ENCODE assay signal across 1 cellular context in the genomic region with DNA sequence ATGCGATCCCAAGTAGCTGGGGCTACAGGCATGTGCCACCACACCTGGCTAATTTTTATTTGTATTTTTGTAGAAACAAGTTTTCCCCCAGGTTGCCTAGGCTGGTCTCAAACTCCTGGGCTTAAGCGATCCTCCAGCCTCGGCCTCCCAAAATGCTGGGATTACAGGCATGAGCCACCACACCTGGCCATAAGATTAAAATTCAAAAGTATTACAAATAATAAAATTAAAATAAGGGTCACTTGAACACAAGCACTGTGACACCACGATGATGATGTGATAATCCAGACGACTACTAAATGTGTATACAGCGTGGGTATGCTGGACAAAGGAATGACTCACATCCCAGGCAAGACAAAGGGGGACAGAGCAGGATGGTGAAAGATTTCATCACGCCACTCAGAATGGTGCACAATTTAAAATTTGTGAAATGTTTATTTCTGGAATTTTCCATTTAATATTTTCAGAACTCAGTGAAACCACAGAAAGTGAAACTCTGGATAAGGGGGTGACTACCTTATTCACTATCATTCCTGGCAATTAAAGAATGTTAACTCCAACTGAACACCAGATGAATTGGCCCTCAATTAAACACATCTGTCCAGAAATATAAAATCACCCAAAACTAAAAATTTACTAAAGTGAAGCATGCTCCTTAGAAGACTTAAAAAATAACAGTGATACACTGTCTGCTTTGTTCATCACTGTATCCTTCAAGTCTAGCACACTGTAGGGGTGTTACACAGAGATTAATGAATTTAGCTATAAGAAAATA.
TF ChIP-seq lines count a peak whose summit lies in the region.

No MANE protein-coding gene starts in this region.

TF ChIP-seq in K562, 482 proteins besides CTCF, POLR2A, EP300 and RAD21 (continued from another document):
- TF ChIP-seq, protein P1, sequence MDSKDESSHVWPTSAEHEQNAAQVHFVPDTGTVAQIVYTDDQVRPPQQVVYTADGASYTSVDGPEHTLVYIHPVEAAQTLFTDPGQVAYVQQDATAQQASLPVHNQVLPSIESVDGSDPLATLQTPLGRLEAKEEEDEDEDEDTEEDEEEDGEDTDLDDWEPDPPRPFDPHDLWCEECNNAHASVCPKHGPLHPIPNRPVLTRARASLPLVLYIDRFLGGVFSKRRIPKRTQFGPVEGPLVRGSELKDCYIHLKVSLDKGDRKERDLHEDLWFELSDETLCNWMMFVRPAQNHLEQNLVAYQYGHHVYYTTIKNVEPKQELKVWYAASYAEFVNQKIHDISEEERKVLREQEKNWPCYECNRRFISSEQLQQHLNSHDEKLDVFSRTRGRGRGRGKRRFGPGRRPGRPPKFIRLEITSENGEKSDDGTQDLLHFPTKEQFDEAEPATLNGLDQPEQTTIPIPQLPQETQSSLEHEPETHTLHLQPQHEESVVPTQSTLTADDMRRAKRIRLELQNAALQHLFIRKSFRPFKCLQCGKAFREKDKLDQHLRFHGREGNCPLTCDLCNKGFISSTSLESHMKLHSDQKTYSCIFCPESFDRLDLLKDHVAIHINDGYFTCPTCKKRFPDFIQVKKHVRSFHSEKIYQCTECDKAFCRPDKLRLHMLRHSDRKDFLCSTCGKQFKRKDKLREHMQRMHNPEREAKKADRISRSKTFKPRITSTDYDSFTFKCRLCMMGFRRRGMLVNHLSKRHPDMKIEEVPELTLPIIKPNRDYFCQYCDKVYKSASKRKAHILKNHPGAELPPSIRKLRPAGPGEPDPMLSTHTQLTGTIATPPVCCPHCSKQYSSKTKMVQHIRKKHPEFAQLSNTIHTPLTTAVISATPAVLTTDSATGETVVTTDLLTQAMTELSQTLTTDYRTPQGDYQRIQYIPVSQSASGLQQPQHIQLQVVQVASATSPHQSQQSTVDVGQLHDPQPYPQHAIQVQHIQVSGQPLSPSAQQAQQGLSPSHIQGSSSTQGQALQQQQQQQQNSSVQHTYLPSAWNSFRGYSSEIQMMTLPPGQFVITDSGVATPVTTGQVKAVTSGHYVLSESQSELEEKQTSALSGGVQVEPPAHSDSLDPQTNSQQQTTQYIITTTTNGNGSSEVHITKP (IDR thresholded peaks at IDR 0.05; ENCODE audit: partially characterized antibody) = no peak
- TF ChIP-seq CEBPG (CRISPR knock-in tag; IDR thresholded peaks at IDR 0.05) (peak; percentile 86), CEBPG (tag; conservative IDR thresholded peaks at IDR 0.05 in 1 of 2, IDR thresholded peaks at IDR 0.05 in 1 of 2) (peak; percentile 85 to 96), PML (IDR thresholded peaks at IDR 0.05; ENCODE audit: low read length) (no peak), ZSCAN32 (CRISPR knock-in tag; IDR thresholded peaks at IDR 0.05) (no peak), EP400 (IDR thresholded peaks at IDR 0.05) (peak; percentile 67), ZNF124 (CRISPR knock-in tag; IDR thresholded peaks at IDR 0.05) (no peak), ZNF431 (CRISPR knock-in tag; IDR thresholded peaks at IDR 0.05) (no peak), JUN (IDR thresholded peaks at IDR 0.05; ENCODE audit: borderline replicate concordance, low read depth, low read length) (peak; percentile 96), JUN (CRISPR knock-in tag; IDR thresholded peaks at IDR 0.05; ENCODE audit: borderline replicate concordance) (no peak), ZNF263 (CRISPR knock-in tag; IDR thresholded peaks at IDR 0.05; ENCODE audit: borderline replicate concordance) (no peak), ETV1 (tag; conservative IDR thresholded peaks at IDR 0.05; ENCODE audit: low read depth) (no peak), MAFG (tag; conservative IDR thresholded peaks at IDR 0.05) (no peak), TEAD4 (IDR thresholded peaks at IDR 0.05; ENCODE audit: low read length) (no peak), TEAD4 (CRISPR knock-in tag; IDR thresholded peaks at IDR 0.05; ENCODE audit: borderline replicate concordance) (no peak), SOX6 (IDR thresholded peaks at IDR 0.05) (peak; percentile 99)
- TF ChIP-seq, protein P2, sequence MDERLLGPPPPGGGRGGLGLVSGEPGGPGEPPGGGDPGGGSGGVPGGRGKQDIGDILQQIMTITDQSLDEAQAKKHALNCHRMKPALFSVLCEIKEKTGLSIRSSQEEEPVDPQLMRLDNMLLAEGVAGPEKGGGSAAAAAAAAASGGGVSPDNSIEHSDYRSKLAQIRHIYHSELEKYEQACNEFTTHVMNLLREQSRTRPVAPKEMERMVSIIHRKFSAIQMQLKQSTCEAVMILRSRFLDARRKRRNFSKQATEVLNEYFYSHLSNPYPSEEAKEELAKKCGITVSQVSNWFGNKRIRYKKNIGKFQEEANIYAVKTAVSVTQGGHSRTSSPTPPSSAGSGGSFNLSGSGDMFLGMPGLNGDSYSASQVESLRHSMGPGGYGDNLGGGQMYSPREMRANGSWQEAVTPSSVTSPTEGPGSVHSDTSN (CRISPR knock-in tag; IDR thresholded peaks at IDR 0.05; ENCODE audit: low read depth) = no peak
- TF ChIP-seq, protein P2 (tag; conservative IDR thresholded peaks at IDR 0.05; ENCODE audit: low read depth) = no peak
- TF ChIP-seq, protein P3, sequence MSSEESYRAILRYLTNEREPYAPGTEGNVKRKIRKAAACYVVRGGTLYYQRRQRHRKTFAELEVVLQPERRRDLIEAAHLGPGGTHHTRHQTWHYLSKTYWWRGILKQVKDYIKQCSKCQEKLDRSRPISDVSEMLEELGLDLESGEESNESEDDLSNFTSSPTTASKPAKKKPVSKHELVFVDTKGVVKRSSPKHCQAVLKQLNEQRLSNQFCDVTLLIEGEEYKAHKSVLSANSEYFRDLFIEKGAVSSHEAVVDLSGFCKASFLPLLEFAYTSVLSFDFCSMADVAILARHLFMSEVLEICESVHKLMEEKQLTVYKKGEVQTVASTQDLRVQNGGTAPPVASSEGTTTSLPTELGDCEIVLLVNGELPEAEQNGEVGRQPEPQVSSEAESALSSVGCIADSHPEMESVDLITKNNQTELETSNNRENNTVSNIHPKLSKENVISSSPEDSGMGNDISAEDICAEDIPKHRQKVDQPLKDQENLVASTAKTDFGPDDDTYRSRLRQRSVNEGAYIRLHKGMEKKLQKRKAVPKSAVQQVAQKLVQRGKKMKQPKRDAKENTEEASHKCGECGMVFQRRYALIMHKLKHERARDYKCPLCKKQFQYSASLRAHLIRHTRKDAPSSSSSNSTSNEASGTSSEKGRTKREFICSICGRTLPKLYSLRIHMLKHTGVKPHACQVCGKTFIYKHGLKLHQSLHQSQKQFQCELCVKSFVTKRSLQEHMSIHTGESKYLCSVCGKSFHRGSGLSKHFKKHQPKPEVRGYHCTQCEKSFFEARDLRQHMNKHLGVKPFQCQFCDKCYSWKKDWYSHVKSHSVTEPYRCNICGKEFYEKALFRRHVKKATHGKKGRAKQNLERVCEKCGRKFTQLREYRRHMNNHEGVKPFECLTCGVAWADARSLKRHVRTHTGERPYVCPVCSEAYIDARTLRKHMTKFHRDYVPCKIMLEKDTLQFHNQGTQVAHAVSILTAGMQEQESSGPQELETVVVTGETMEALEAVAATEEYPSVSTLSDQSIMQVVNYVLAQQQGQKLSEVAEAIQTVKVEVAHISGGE (CRISPR knock-in tag; IDR thresholded peaks at IDR 0.05) = no peak
- TF ChIP-seq, protein P4, sequence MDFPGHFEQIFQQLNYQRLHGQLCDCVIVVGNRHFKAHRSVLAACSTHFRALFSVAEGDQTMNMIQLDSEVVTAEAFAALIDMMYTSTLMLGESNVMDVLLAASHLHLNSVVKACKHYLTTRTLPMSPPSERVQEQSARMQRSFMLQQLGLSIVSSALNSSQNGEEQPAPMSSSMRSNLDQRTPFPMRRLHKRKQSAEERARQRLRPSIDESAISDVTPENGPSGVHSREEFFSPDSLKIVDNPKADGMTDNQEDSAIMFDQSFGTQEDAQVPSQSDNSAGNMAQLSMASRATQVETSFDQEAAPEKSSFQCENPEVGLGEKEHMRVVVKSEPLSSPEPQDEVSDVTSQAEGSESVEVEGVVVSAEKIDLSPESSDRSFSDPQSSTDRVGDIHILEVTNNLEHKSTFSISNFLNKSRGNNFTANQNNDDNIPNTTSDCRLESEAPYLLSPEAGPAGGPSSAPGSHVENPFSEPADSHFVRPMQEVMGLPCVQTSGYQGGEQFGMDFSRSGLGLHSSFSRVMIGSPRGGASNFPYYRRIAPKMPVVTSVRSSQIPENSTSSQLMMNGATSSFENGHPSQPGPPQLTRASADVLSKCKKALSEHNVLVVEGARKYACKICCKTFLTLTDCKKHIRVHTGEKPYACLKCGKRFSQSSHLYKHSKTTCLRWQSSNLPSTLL (IDR thresholded peaks at IDR 0.05) = no peak
- TF ChIP-seq, protein P5, sequence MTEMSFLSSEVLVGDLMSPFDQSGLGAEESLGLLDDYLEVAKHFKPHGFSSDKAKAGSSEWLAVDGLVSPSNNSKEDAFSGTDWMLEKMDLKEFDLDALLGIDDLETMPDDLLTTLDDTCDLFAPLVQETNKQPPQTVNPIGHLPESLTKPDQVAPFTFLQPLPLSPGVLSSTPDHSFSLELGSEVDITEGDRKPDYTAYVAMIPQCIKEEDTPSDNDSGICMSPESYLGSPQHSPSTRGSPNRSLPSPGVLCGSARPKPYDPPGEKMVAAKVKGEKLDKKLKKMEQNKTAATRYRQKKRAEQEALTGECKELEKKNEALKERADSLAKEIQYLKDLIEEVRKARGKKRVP (CRISPR knock-in tag; IDR thresholded peaks at IDR 0.05) = 0 out of 2 replicates have a peak, but pooled peaks have one; percentile 62
- TF ChIP-seq, protein P6, sequence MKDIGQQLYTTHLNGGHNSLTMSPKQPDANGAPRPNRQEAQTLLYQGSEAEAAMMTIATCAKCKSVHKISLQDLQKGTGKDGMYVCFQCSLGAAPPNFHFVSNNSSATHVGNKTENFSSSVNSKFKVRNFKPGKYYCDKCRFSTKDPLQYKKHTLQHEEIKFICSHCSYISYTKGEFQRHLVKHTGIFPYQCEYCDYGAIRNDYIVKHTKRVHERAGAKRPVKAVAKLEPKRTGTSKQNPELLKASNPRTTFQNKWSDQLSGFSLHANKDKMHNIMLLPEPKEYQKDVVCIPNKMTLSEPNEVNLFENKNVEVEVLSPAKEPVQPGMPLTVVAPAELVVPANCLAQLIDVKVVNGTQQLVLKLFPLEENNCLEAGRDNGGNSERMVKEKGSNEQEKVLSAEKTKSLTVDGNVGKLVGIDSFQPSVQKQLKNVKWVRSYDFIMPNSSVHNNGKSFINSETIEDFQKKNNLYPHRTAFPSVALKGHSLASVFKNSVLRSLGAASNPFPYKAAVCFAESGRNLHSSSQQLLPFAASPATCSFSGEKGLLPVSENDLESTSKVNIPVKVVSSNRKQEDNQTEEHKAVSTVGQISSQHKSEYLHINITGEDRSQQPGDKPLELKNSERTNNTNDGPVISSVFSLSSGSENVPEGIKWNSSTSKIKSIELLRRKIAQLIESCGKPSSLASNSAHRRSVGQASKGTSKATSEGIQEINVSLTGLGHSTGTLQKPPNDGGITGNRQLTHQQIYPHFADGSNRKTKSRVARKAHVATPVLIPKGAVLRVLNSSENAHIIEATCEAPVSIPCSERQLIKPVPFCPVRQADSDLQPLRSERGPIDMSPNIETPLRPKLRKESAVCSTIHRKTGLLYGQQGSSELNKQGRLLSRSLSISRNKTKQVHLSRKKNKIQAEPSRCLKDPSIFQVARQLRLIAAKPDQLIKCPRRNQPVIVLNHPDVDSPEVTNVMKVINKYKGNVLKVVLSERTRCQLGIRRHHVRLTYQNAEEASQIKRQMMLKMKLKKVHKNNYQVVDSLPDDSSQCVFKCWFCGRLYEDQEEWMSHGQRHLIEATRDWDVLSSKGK (CRISPR knock-in tag; IDR thresholded peaks at IDR 0.05) = no peak
- TF ChIP-seq, protein P7, sequence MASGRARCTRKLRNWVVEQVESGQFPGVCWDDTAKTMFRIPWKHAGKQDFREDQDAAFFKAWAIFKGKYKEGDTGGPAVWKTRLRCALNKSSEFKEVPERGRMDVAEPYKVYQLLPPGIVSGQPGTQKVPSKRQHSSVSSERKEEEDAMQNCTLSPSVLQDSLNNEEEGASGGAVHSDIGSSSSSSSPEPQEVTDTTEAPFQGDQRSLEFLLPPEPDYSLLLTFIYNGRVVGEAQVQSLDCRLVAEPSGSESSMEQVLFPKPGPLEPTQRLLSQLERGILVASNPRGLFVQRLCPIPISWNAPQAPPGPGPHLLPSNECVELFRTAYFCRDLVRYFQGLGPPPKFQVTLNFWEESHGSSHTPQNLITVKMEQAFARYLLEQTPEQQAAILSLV (tag; IDR thresholded peaks at IDR 0.05) = 0 out of 2 replicates have a peak, but pooled peaks have one; percentile 57
